ENCODE assay signal across 10 cellular contexts in genomic region chr10:113273877-113274829, GRCh38.
DNase-seq lines count a peak whose midpoint lies in the region; TF ChIP-seq lines count a peak whose summit lies in the region.
"Had no signal": no experiment of that assay in that cellular context is flagged by ENCODE, and none has a peak within 500 bp of the region (broad histone marks: within the 10 kb centered on the region; RNA-seq: fewer than 3 reads in every experiment).

No MANE protein-coding gene starts in this region.

- no peaks in the 10 kb centered on the region for H3K79me2 ChIP-seq in OCI-LY7 (ENCODE audit: insufficient read depth, low read depth, low read length)

- BruUV-seq in OCI-LY7 (replicated peaks; lab: Mats Ljungman, UMichigan) = no TSS peak

- no peak for TF ChIP-seq CTCF in esophagus muscularis mucosa (IDR thresholded peaks at IDR 0.05)
- TF ChIP-seq CTCF in transverse colon (IDR thresholded peaks at IDR 0.05) = no peak
- TF ChIP-seq CTCF in GM13977 (IDR thresholded peaks at IDR 0.05; ENCODE audit: extremely low read depth, insufficient read depth, missing control alignments) = no peak
- no peak for TF ChIP-seq CTCF in OCI-LY7 (conservative IDR thresholded peaks at IDR 0.05; ENCODE audit: low read length)

- H3K4me3 ChIP-seq in MG63 (no peak overlapping the region), esophagus muscularis mucosa (peak overlapping the region in 1 of 4 donors; percentile 18), muscle layer of colon (ENCODE audit: low read depth in 1 of 2, low read length in 2 of 2) (no peak overlapping the region), transverse colon (no peak overlapping the region), OCI-LY7 (ENCODE audit: low read depth, low read length, poor library complexity, severe bottlenecking) (no peak overlapping the region)

- H3K27me3 ChIP-seq in MG63 = no peaks in the 10 kb centered on the region
- no peaks in the 10 kb centered on the region for H3K27me3 ChIP-seq in esophagus muscularis mucosa
- H3K27me3 ChIP-seq in muscle layer of colon (ENCODE audit: control insufficient read depth in 1 of 2, insufficient read depth in 2 of 2, low read length in 2 of 2) = no peaks in the 10 kb centered on the region
- no peaks in the 10 kb centered on the region for H3K27me3 ChIP-seq in transverse colon

- 62% methylated on average over 11 of the region's 12 CpGs for WGBS in esophagus muscularis mucosa
- WGBS in transverse colon (ENCODE audit: low coverage in 1 of 2), 2 donors = 67% methylated on average over 12 of the region's 12 CpGs; no CpG with 5 or more reads in 1 of the 2 donors

- no peak overlapping the region for H3K4me2 ChIP-seq in OCI-LY7 (ENCODE audit: low read length)

- no peaks in the 10 kb centered on the region for H3K36me3 ChIP-seq in MG63
- H3K36me3 ChIP-seq in esophagus muscularis mucosa = no peaks in the 10 kb centered on the region
- no peaks in the 10 kb centered on the region for H3K36me3 ChIP-seq in muscle layer of colon (ENCODE audit: insufficient read depth, low read length)
- no peaks in the 10 kb centered on the region for H3K36me3 ChIP-seq in transverse colon
- no peaks in the 10 kb centered on the region for H3K36me3 ChIP-seq in OCI-LY7 (ENCODE audit: insufficient read depth, low read length)

- TF ChIP-seq POLR2A in esophagus muscularis mucosa (IDR thresholded peaks at IDR 0.05; ENCODE audit: low read depth) = no peak
- no peak for TF ChIP-seq POLR2A in transverse colon (IDR thresholded peaks at IDR 0.05)

- POLR2A ChIA-PET in OCI-LY7 (lab: Charles Lee) = no interaction called here

- no peaks in the 10 kb centered on the region for H3K9me2 ChIP-seq in OCI-LY7 (ENCODE audit: insufficient read depth, low read length)

- H3K27ac ChIP-seq in esophagus muscularis mucosa (replicated peaks in 1 of 4) (peak overlapping the region; percentile 10 to 71 (median 62)), muscle layer of colon (ENCODE audit: low read depth, low read length) (peak overlapping the region; percentile 22), transverse colon (peak overlapping the region; percentile 44 to 69 (median 55)), OCI-LY7 (ENCODE audit: low read depth, low read length, poor library complexity, severe bottlenecking) (no peak overlapping the region)

- no peak for TF ChIP-seq EP300 in esophagus muscularis mucosa (IDR thresholded peaks at IDR 0.05)
- TF ChIP-seq EP300 in transverse colon (IDR thresholded peaks at IDR 0.05; ENCODE audit: low read depth) = no peak

- H4K20me1 ChIP-seq in OCI-LY7 (ENCODE audit: insufficient read depth, low read length) = no peaks in the 10 kb centered on the region

- no peak overlapping the region for H3K9ac ChIP-seq in muscle layer of colon (ENCODE audit: low read length)

- intact Hi-C loops in esophagus muscularis mucosa (cut with DNase I) = no loop called here
- intact Hi-C loops in transverse colon (cut with DNase I; ENCODE audit: low total_unique reads) = no loop called here
- intact Hi-C loops in OCI-LY7 (cut with micrococcal nuclease; ENCODE audit: unreplicated experiment) = no loop called here

- in situ Hi-C loops in transverse colon (cut with MboI; ENCODE audit: low pct_ligation_motif_present in 1 of 4, low pct_unique_long_range_greater_than_20kb in 1 of 4, low sequenced_read_pairs in 3 of 4) = no loop called here
- in situ Hi-C loops in GM13977 (cut with MboI; ENCODE audit: low pct_unique_long_range_greater_than_20kb, low sequenced_read_pairs, unreplicated experiment) = no loop called here

- CTCF ChIA-PET in OCI-LY7 (lab: Charles Lee; ENCODE audit: unreplicated experiment) = no interaction called here

- no peak overlapping the region for H2AFZ ChIP-seq in OCI-LY7 (ENCODE audit: low read length)

- DNase-seq in MG63 (peak; percentile 66), esophagus muscularis mucosa (ENCODE audit: extremely low spot score) (no peak), transverse colon (no peak), hippocampal formation (lab: John Stamatoyannopoulos, UW) (no peak), inferior parietal cortex (ENCODE audit: extremely low spot score) (no peak), GM13977 (ENCODE audit: low spot score) (no peak), OCI-LY7 (ENCODE audit: low spot score) (no peak)
- DNase-seq: DMS153, NCI-H2081 had no signal

- peaks cover 0 to 17% (median 16%) of the 10 kb centered on the region in 4 donors for H3K4me1 ChIP-seq in esophagus muscularis mucosa
- H3K4me1 ChIP-seq in muscle layer of colon (ENCODE audit: insufficient read depth, low read length) = peaks cover 15% of the 10 kb centered on the region
- H3K4me1 ChIP-seq in transverse colon = peaks cover 0 to 10% (median 2%) of the 10 kb centered on the region in 4 donors
- H3K4me1 ChIP-seq in OCI-LY7 (ENCODE audit: insufficient read depth, low read length, poor library complexity, severe bottlenecking) = peaks cover 7% of the 10 kb centered on the region

- H3K9me3 ChIP-seq in MG63 (peaks cover 18% of the 10 kb centered on the region), esophagus muscularis mucosa (peaks cover 0 to 8% (median 0%) of the 10 kb centered on the region in 4 donors), muscle layer of colon (ENCODE audit: low read length) (no peaks in the 10 kb centered on the region), transverse colon (no peaks in the 10 kb centered on the region), OCI-LY7 (ENCODE audit: low read length) (no peaks in the 10 kb centered on the region)
